Comparison of ENCODE assay signal across 20 cellular contexts in the genomic region with DNA sequence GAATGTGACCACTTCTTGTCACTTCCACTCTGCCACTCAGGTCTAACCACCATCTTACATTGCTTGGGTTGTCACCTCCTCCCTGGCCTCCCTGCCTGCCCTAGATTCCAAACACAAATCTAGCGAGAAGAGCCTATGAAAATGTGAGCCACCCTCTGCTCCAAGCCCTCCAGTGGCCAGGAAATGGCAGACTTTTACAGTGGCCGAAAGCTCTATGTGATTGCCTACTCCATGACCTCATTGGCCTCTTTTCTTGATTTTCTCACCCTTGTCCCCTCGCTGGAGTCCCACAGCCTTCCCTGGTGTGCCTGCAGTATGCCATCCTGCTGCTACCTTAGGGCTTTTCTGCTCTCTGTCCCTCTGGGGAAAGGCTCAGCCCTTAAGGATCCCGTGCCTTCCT.
DNase-seq lines count a peak whose midpoint lies in the region; ATAC-seq and TF ChIP-seq lines count a peak whose summit lies in the region.
"Had no signal": no experiment of that assay in that cellular context is flagged by ENCODE, and none has a peak within 500 bp of the region (broad histone marks: within the 10 kb centered on the region; RNA-seq: fewer than 3 reads in every experiment).

No MANE protein-coding gene starts in this region.

- H3K36me3 Mint-ChIP-seq in IgD-negative memory B cell (peaks cover 11% of the 10 kb centered on the region), glutamatergic neuron (ENCODE audit: unreplicated experiment) (peaks cover 10% of the 10 kb centered on the region)
- H3K36me3 Mint-ChIP-seq in stimulated activated naive B cell treated with anti-CD40 and anti-IgM and Interleukin-4, amounts not matched to agents 10 μg/mL and 1 μg/mL and 100 μg/mL, for 72 hours = peaks cover 22 to 41% of the 10 kb centered on the region in 2 donors

- H3K4me1 ChIP-seq in Karpas-422 (ENCODE audit: low read length) (no peaks in the 10 kb centered on the region), suprapubic skin (peaks cover 35% of the 10 kb centered on the region)

- H3K9me3 ChIP-seq in Karpas-422 (ENCODE audit: low read length) (no peaks in the 10 kb centered on the region), suprapubic skin (no peaks in the 10 kb centered on the region)
- H3K9me3 ChIP-seq: SK-N-SH had no signal

- H3K4me1 Mint-ChIP-seq in IgD-negative memory B cell = peaks cover 63 to 78% (median 65%) of the 10 kb centered on the region in 3 donors
- peaks cover 67% of the 10 kb centered on the region for H3K4me1 Mint-ChIP-seq in glutamatergic neuron (ENCODE audit: low read depth, unreplicated experiment)
- H3K4me1 Mint-ChIP-seq in stimulated activated naive B cell treated with anti-CD40 and anti-IgM and Interleukin-4, amounts not matched to agents 10 μg/mL and 1 μg/mL and 100 μg/mL, for 72 hours = peaks cover 56 to 78% of the 10 kb centered on the region in 2 donors

- in situ Hi-C loops in G401 (cut with HindIII; ENCODE audit: low sequenced_read_pairs) = no loop called here

- H3K36me3 ChIP-seq in Karpas-422 (ENCODE audit: insufficient read depth, low read length) (no peaks in the 10 kb centered on the region), suprapubic skin (no peaks in the 10 kb centered on the region)

- H3K4me3 Mint-ChIP-seq in IgD-negative memory B cell (no peak overlapping the region), glutamatergic neuron (ENCODE audit: unreplicated experiment) (peak overlapping the region; percentile 67)
- no peak overlapping the region for H3K4me3 Mint-ChIP-seq in stimulated activated naive B cell treated with anti-CD40 and anti-IgM and Interleukin-4, amounts not matched to agents 10 μg/mL and 1 μg/mL and 100 μg/mL, for 72 hours

- H3K27ac Mint-ChIP-seq in IgD-negative memory B cell (peak overlapping the region in 2 of 3 donors; percentile 11 to 90), glutamatergic neuron (ENCODE audit: unreplicated experiment) (peak overlapping the region; percentile 91)
- H3K27ac Mint-ChIP-seq in stimulated activated naive B cell treated with anti-CD40 and anti-IgM and Interleukin-4, amounts not matched to agents 10 μg/mL and 1 μg/mL and 100 μg/mL, for 72 hours = peak overlapping the region; percentile 48

- no peaks in the 10 kb centered on the region for H3K79me2 ChIP-seq in Karpas-422 (ENCODE audit: low read length)

- H3K27ac ChIP-seq in Karpas-422 (ENCODE audit: low read length) (no peak overlapping the region), suprapubic skin (no peak overlapping the region)
- H3K27ac ChIP-seq: 22Rv1, KMS-11 had no signal

- H4K20me1 ChIP-seq in Karpas-422 (ENCODE audit: insufficient read depth, low read depth, low read length) = 0 out of 2 replicates have a peak, but pooled peaks cover 9% of the 10 kb centered on the region

- H3K9ac ChIP-seq in Karpas-422 (ENCODE audit: low read length) = no peak overlapping the region
- H3K9ac ChIP-seq: KMS-11, SK-N-SH had no signal

- H3K27me3 Mint-ChIP-seq in IgD-negative memory B cell = no peaks in the 10 kb centered on the region
- H3K27me3 Mint-ChIP-seq in glutamatergic neuron (ENCODE audit: unreplicated experiment) = peaks cover 15% of the 10 kb centered on the region
- H3K27me3 Mint-ChIP-seq in stimulated activated naive B cell treated with anti-CD40 and anti-IgM and Interleukin-4, amounts not matched to agents 10 μg/mL and 1 μg/mL and 100 μg/mL, for 72 hours = no peaks in the 10 kb centered on the region

- no peaks in the 10 kb centered on the region for H3K27me3 ChIP-seq in Karpas-422 (ENCODE audit: low read length)
- no peaks in the 10 kb centered on the region for H3K27me3 ChIP-seq in suprapubic skin

- no peak overlapping the region for H3K4me2 ChIP-seq in Karpas-422 (ENCODE audit: low read depth, low read length, poor library complexity, severe bottlenecking)
- H3K4me2 ChIP-seq: KMS-11, SK-N-SH had no signal

- TF ChIP-seq EP300 in suprapubic skin (IDR thresholded peaks at IDR 0.05) = no peak

- TF ChIP-seq CTCF in glutamatergic neuron (IDR thresholded peaks at IDR 0.05; ENCODE audit: partially characterized antibody, unreplicated experiment) (no peak), suprapubic skin (IDR thresholded peaks at IDR 0.05) (no peak)

- no peak for ATAC-seq in stimulated activated naive B cell treated with anti-CD40 and anti-IgM and Interleukin-4, amounts not matched to agents 10 μg/mL and 1 μg/mL and 100 μg/mL, for 72 hours (replicated peaks)
- ATAC-seq: HCT116 had no signal

- H3K9me3 Mint-ChIP-seq in IgD-negative memory B cell = no peaks in the 10 kb centered on the region
- peaks cover 18% of the 10 kb centered on the region for H3K9me3 Mint-ChIP-seq in glutamatergic neuron (ENCODE audit: unreplicated experiment)
- peaks cover 0 to 9% of the 10 kb centered on the region in 2 donors for H3K9me3 Mint-ChIP-seq in stimulated activated naive B cell treated with anti-CD40 and anti-IgM and Interleukin-4, amounts not matched to agents 10 μg/mL and 1 μg/mL and 100 μg/mL, for 72 hours

- no peaks in the 10 kb centered on the region for H3K9me2 ChIP-seq in Karpas-422 (replicated peaks; ENCODE audit: insufficient read depth, low read length)
- H3K9me2 ChIP-seq: SK-N-SH had no signal

- WGBS in suprapubic skin = 96% methylated on average over 4 of the region's 4 CpGs

- DNase-seq in DMS 273 (lab: John Stamatoyannopoulos, UW; ENCODE audit: unreplicated experiment) (peak; percentile 7), DMS 273 treated with DMSO at 0.1 percent for 48 hours (lab: John Stamatoyannopoulos, UW) (no peak), glutamatergic neuron (peak; percentile 31), Karpas-422 (no peak), suprapubic skin (ENCODE audit: low spot score in 2 of 2) (no peak), G401 (ENCODE audit: low spot score) (no peak)
- DNase-seq in stimulated activated naive B cell treated with anti-CD40 and anti-IgM and Interleukin-4, amounts not matched to agents 10 μg/mL and 1 μg/mL and 100 μg/mL, for 72 hours = no peak
- DNase-seq: DMS53, EL, NCI-H1436, NCI-H1930, NCI-H226, NCI-H524, RPMI8226, SHP77 treated with DMSO at 0.1 percent for 48 hours, SK-N-SH had no signal

- H3K4me3 ChIP-seq in Karpas-422 (ENCODE audit: low read length) (no peak overlapping the region), suprapubic skin (no peak overlapping the region)

- no peak overlapping the region for H2AFZ ChIP-seq in Karpas-422 (ENCODE audit: low read length)

- no peak for TF ChIP-seq POLR2A in suprapubic skin (IDR thresholded peaks at IDR 0.05)

Comparison
In these comparisons a context has a peak if more than half of its experiments do, and no peak if none do; other contexts are left out.
1. DNase-seq: peak in DMS 273 (single experiment) and glutamatergic neuron (single experiment); none in DMS 273 treated with DMSO at 0.1 percent for 48 hours (single experiment), stimulated activated naive B cell treated with anti-CD40 and anti-IgM and Interleukin-4, amounts not matched to agents 10 μg/mL and 1 μg/mL and 100 μg/mL, for 72 hours (single experiment), Karpas-422 (single experiment), suprapubic skin (0 of 2) and G401 (single experiment).
2. Peak in every context shown above with its lines, with median percentiles within 50 percentile points of each other: H3K27ac Mint-ChIP-seq.